Comparison of ENCODE assay signal across 24 cellular contexts in genomic region chr2:52193804-52194203, GRCh38.
"Had no signal": no experiment of that assay in that cellular context is flagged by ENCODE, and none has a peak within 500 bp of the region (broad histone marks: within the 10 kb centered on the region; RNA-seq: fewer than 3 reads in every experiment).

No MANE protein-coding gene starts in this region.

- H3K4me3 ChIP-seq: left lung, pancreas, prostate gland, sigmoid colon, tibial nerve, uterus had no signal

- DNase-seq: hippocampal formation; kidney glomerular epithelial cell; left cardiac atrium; left lung; naive thymus-derived CD8-positive, alpha-beta T cell; nucleus accumbens; pancreas; posterior cingulate gyrus; retina; right cardiac atrium; sigmoid colon; small intestine; stimulated activated CD4-positive, alpha-beta T cell treated with anti-CD3 and anti-CD28 coated beads, Interleukin-1b, Interleukin-23, amount 100 ng/mL, for 48 hours; stimulated activated CD4-positive, alpha-beta T cell treated with anti-CD3 and anti-CD28 coated beads, Interleukin-2, amount 100 ng/mL, for 48 hours; stimulated activated CD4-positive, alpha-beta T cell treated with anti-CD3 and anti-CD28 coated beads, Interleukin-4, amount 100 ng/mL, for 4 hours; stimulated activated CD8-positive, alpha-beta memory T cell treated with anti-CD3 and anti-CD28 coated beads, Interleukin-4, amount 100 ng/mL, for 48 hours; stimulated activated naive CD4-positive, alpha-beta T cell treated with Interleukin-2 at 50 U/mL for 16 hours; stimulated activated naive CD8-positive, alpha-beta T cell treated with anti-CD3 and anti-CD28 coated beads, Interleukin-15, amount 100 ng/mL, for 72 hours; substantia nigra; uterus had no signal

- H3K27me3 ChIP-seq: left lung, pancreas, sigmoid colon, tibial nerve, uterus had no signal

- H3K4me1 ChIP-seq: left lung, pancreas, prostate gland, sigmoid colon, tibial nerve, uterus had no signal

- FAIRE-seq: keratinocyte, pancreas, small intestine had no signal

- H3K36me3 ChIP-seq: left lung, pancreas, prostate gland, sigmoid colon, tibial nerve, uterus had no signal

- H3K9me3 ChIP-seq: pancreas, prostate gland, sigmoid colon, uterus had no signal

- H3K27ac ChIP-seq: left lung, pancreas, prostate gland, sigmoid colon, tibial nerve, uterus had no signal

- ATAC-seq: left cardiac atrium; left lung; naive thymus-derived CD8-positive, alpha-beta T cell; pancreas; right cardiac atrium; stimulated activated memory B cell treated with anti-CD40 and anti-IgM and Interleukin-4, amounts not matched to agents 10 μg/mL and 1 μg/mL and 100 μg/mL, for 72 hours; stimulated activated naive CD8-positive, alpha-beta T cell treated with anti-CD3 and anti-CD28 coated beads, Interleukin-15, amount 100 ng/mL, for 72 hours had no signal
